In the genomic region with DNA sequence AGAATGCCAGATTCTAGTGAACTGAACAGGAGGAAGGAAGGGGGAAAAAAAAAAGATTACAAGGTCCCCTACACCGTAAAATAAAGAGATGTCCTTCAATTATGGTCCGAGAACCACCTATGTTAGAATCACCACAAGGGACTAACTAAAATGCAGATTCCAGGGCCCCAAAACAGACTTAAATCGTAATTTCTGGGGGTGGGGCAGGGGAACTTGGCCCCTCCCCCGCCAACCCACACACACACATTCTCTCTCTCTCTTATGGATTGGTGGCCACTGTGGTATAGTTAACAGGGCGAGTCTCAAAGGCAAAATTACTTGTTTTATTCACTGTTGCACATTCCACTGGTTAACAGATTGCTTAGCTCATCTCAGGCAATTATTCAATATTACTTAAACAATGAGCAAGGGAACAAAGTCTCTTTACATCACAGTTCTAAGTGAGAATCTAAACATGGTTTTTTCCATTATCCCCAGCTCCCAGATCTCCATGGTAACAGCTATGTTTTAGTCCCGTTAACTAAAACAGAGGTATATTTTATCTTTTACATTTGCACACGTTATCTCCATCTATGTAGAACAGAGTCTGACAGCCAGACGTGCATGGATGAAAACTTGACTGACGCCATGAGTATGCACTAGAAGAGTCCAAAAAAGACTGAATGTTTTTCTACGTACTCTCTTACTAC, we compare ENCODE assay signal across 1 cellular context.
TF ChIP-seq lines count a peak whose summit lies in the region.

No MANE protein-coding gene starts in this region.

TF ChIP-seq in HepG2, 621 proteins besides CTCF, POLR2A, EP300 and RAD21 (continued from another document):
- TF ChIP-seq, protein P1, sequence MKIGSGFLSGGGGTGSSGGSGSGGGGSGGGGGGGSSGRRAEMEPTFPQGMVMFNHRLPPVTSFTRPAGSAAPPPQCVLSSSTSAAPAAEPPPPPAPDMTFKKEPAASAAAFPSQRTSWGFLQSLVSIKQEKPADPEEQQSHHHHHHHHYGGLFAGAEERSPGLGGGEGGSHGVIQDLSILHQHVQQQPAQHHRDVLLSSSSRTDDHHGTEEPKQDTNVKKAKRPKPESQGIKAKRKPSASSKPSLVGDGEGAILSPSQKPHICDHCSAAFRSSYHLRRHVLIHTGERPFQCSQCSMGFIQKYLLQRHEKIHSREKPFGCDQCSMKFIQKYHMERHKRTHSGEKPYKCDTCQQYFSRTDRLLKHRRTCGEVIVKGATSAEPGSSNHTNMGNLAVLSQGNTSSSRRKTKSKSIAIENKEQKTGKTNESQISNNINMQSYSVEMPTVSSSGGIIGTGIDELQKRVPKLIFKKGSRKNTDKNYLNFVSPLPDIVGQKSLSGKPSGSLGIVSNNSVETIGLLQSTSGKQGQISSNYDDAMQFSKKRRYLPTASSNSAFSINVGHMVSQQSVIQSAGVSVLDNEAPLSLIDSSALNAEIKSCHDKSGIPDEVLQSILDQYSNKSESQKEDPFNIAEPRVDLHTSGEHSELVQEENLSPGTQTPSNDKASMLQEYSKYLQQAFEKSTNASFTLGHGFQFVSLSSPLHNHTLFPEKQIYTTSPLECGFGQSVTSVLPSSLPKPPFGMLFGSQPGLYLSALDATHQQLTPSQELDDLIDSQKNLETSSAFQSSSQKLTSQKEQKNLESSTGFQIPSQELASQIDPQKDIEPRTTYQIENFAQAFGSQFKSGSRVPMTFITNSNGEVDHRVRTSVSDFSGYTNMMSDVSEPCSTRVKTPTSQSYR (CRISPR knock-in tag; IDR thresholded peaks at IDR 0.05; ENCODE audit: borderline replicate concordance) = peak; percentile 75; the same call in 1 of the 2 replicates
- TF ChIP-seq, protein P2, sequence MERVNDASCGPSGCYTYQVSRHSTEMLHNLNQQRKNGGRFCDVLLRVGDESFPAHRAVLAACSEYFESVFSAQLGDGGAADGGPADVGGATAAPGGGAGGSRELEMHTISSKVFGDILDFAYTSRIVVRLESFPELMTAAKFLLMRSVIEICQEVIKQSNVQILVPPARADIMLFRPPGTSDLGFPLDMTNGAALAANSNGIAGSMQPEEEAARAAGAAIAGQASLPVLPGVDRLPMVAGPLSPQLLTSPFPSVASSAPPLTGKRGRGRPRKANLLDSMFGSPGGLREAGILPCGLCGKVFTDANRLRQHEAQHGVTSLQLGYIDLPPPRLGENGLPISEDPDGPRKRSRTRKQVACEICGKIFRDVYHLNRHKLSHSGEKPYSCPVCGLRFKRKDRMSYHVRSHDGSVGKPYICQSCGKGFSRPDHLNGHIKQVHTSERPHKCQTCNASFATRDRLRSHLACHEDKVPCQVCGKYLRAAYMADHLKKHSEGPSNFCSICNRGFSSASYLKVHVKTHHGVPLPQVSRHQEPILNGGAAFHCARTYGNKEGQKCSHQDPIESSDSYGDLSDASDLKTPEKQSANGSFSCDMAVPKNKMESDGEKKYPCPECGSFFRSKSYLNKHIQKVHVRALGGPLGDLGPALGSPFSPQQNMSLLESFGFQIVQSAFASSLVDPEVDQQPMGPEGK (CRISPR knock-in tag; IDR thresholded peaks at IDR 0.05) = 0 out of 2 replicates have a peak, but pooled peaks have one; percentile 14
